ENCODE assay signal across 2 cellular contexts in genomic region chr1:44808938-44809917, GRCh38.
TF ChIP-seq lines count a peak whose summit lies in the region.

No MANE protein-coding gene starts in this region.

TF ChIP-seq in SK-N-SH treated with all-trans-retinoic acid at 6 μM for 48 hours, 23 proteins besides CTCF, POLR2A, EP300 and RAD21 (continued from another document):
- TF ChIP-seq ZFP3 (CRISPR knock-in tag; IDR thresholded peaks at IDR 0.05) (no peak), ISL1 (CRISPR knock-in tag; IDR thresholded peaks at IDR 0.05) (no peak), ZNF8 (CRISPR knock-in tag; IDR thresholded peaks at IDR 0.05) (no peak), CSDC2 (CRISPR knock-in tag; IDR thresholded peaks at IDR 0.05) (no peak)

TF ChIP-seq in WTC11, 78 proteins besides CTCF, POLR2A, EP300 and RAD21 (continued from another document):
- TF ChIP-seq AR (CRISPR knock-in tag; IDR thresholded peaks at IDR 0.05) (no peak), NFE2L1 (CRISPR knock-in tag; IDR thresholded peaks at IDR 0.05) (no peak), ATF3 (CRISPR knock-in tag; conservative IDR thresholded peaks at IDR 0.05) (no peak), STAT6 (CRISPR knock-in tag; conservative IDR thresholded peaks at IDR 0.05; ENCODE audit: low read depth) (no peak), CREB1 (CRISPR knock-in tag; IDR thresholded peaks at IDR 0.05) (no peak), ZNF532 (CRISPR knock-in tag; IDR thresholded peaks at IDR 0.05; ENCODE audit: borderline replicate concordance) (no peak), ZNF416 (CRISPR knock-in tag; IDR thresholded peaks at IDR 0.05) (no peak)
